Comparison of ENCODE assay signal across 25 cellular contexts in the genomic region with DNA sequence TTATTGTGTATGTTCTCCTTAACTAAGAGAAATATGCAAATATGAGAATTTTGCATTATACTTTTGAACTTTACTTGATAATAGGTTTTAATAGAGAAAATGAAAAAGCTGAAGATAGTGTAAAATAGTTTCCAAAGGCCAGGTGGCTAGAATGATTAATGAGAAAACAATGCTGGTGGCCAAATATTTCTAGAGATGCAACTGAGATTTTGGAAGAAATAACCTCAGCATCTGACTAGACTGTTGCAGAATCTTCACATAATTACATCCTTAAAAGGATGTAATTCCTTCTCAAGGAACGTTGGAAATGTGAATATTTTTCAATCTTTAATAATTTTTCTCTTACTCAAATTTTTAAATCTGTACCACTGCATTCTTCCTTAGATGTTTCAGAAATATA.
"Had no signal": no experiment of that assay in that cellular context is flagged by ENCODE, and none has a peak within 500 bp of the region (broad histone marks: within the 10 kb centered on the region; RNA-seq: fewer than 3 reads in every experiment).

No MANE protein-coding gene starts in this region.

- H3K9me3 Mint-ChIP-seq: dendritic cell treated with granulocyte-macrophage colony-stimulating factor and Interleukin-4, amounts not matched to agents 40 ng/mL and 50 ng/mL, for 4 days; endodermal cell had no signal

- H3K27me3 ChIP-seq: colonic mucosa, esophagus muscularis mucosa, esophagus squamous epithelium, foreskin keratinocyte, gastrocnemius medialis, gastroesophageal sphincter, heart right ventricle had no signal

- H3K27ac ChIP-seq: colonic mucosa, coronary artery, dorsolateral prefrontal cortex, epithelial cell of prostate, esophagus muscularis mucosa, esophagus squamous epithelium, foreskin keratinocyte, gastrocnemius medialis, gastroesophageal sphincter, heart left ventricle, heart right ventricle had no signal

- H3K27ac Mint-ChIP-seq: dendritic cell treated with granulocyte-macrophage colony-stimulating factor and Interleukin-4, amounts not matched to agents 40 ng/mL and 50 ng/mL, for 4 days; effector memory CD8-positive, alpha-beta T cell; endodermal cell had no signal

- H3K4me3 ChIP-seq: colonic mucosa, coronary artery, dorsolateral prefrontal cortex, esophagus muscularis mucosa, esophagus squamous epithelium, gastrocnemius medialis, gastroesophageal sphincter, heart left ventricle, heart right ventricle had no signal

- H3K4me3 Mint-ChIP-seq: dendritic cell treated with granulocyte-macrophage colony-stimulating factor and Interleukin-4, amounts not matched to agents 40 ng/mL and 50 ng/mL, for 4 days; effector memory CD8-positive, alpha-beta T cell; endodermal cell had no signal

- H3K36me3 ChIP-seq: colonic mucosa, esophagus muscularis mucosa, esophagus squamous epithelium, gastrocnemius medialis, gastroesophageal sphincter, heart left ventricle, heart right ventricle had no signal

- H3K27me3 Mint-ChIP-seq: dendritic cell treated with granulocyte-macrophage colony-stimulating factor and Interleukin-4, amounts not matched to agents 40 ng/mL and 50 ng/mL, for 4 days; effector memory CD8-positive, alpha-beta T cell had no signal

- H3K9me3 ChIP-seq: colonic mucosa, esophagus muscularis mucosa, esophagus squamous epithelium, gastrocnemius medialis, gastroesophageal sphincter, heart left ventricle, heart right ventricle had no signal

- ATAC-seq: effector memory CD8-positive, alpha-beta T cell; esophagus mucosa; foreskin keratinocyte; gastrocnemius medialis; gastroesophageal sphincter; heart left ventricle; heart right ventricle had no signal

- DNase-seq: colonic mucosa; cortex of kidney; dermis blood vessel endothelial cell; dorsolateral prefrontal cortex; effector CD4-positive, alpha-beta T cell; effector CD8-positive, alpha-beta T cell; effector memory CD4-positive, alpha-beta T cell; effector memory CD8-positive, alpha-beta T cell; endodermal cell; erythroblast; esophagus squamous epithelium; foreskin fibroblast; foreskin keratinocyte; foreskin melanocyte; gastrocnemius medialis; glutamatergic neuron; head of caudate nucleus; heart left ventricle; heart right ventricle had no signal

- H3K4me1 ChIP-seq: colonic mucosa, esophagus muscularis mucosa, gastrocnemius medialis, gastroesophageal sphincter, heart left ventricle, heart right ventricle had no signal
